Comparison of ENCODE assay signal across 1 cellular context in the genomic region with DNA sequence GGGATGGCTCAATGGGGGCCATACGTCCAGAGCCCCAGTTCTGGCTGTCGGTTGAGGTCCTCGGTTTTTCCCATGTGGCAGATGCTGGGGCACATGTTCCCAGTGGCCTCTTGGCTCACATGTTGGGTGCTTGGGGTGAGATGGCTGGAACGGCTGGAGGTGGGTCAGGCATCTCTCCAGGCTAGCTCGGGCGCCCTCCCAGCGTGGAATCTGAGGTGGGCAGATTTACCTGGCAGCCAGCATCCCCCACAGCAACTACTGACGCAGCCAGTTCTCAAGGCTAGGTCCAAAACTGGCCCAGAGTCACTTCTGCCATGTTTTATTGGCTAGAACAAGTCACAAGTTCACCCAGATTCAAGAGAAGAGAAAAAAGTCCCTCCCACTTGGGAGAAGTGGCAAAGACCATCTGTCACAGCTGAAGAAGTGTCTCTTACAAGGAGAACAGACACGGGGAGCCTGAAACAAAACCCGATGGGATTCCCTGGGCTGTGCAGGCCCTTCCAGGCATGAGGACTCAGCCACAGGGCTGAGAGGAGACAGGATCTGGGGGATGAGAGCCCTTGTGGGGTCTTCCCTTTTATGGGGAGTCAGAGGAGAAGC.
TF ChIP-seq lines count a peak whose summit lies in the region.

No MANE protein-coding gene starts in this region.

TF ChIP-seq in GM12878, 131 proteins besides CTCF, POLR2A, EP300 and RAD21:
- TF ChIP-seq RFX5 (IDR thresholded peaks at IDR 0.05; ENCODE audit: low read depth, low read length): peak; percentile 75; the same call in 1 of the 2 replicates
- TF ChIP-seq CREB1 (IDR thresholded peaks at IDR 0.05; ENCODE audit: low read depth): peak; percentile 54; the same call in 1 of the 2 replicates
- TF ChIP-seq CBX3 (IDR thresholded peaks at IDR 0.05; ENCODE audit: borderline replicate concordance, low read depth): no peak
